ENCODE assay signal across 12 cellular contexts in genomic region chr17:69093279-69093789, GRCh38. TPM values are rescaled to one million over a fixed set of nuclear protein-coding genes. Genes with fewer than 3 reads are reported as not detected.
A peak's percentile ranks its signal among the peaks of the same experiment; 100 is the strongest.
DNase-seq lines count a peak whose midpoint lies in the region; ATAC-seq and TF ChIP-seq lines count a peak whose summit lies in the region.
"Had no signal": no experiment of that assay in that cellular context is flagged by ENCODE, and none has a peak within 500 bp of the region (broad histone marks: within the 10 kb centered on the region; RNA-seq: fewer than 3 reads in every experiment).

No MANE protein-coding gene starts in this region.

- peak overlapping the region; percentile 55 for H3K27ac Mint-ChIP-seq in endothelial cell (ENCODE audit: unreplicated experiment)
- peak overlapping the region; percentile 83 for H3K27ac Mint-ChIP-seq in neural crest cell (ENCODE audit: unreplicated experiment)

- peaks cover 6% of the 10 kb centered on the region for H3K4me1 Mint-ChIP-seq in endothelial cell (ENCODE audit: unreplicated experiment)
- peaks cover 14% of the 10 kb centered on the region for H3K4me1 Mint-ChIP-seq in neural crest cell

- H3K27me3 Mint-ChIP-seq in endothelial cell (ENCODE audit: unreplicated experiment) (no peaks in the 10 kb centered on the region), neural crest cell (ENCODE audit: low read depth) (no peaks in the 10 kb centered on the region)

- peak; percentile 83 for DNase-seq in KBM-7
- DNase-seq in endothelial cell (ENCODE audit: low spot score), result no peak
- no peak for DNase-seq in neural crest cell (ENCODE audit: low read depth, low spot score)
- no peak for DNase-seq in DMS 273 (lab: John Stamatoyannopoulos, UW; ENCODE audit: unreplicated experiment)
- no peak for DNase-seq in GF-D8 (lab: John Stamatoyannopoulos, UW)
- DNase-seq: Caco-2; effector CD4-positive, alpha-beta T cell; mucosa of descending colon; NCI-H1417 had no signal

- H3K9me3 Mint-ChIP-seq in endothelial cell (ENCODE audit: unreplicated experiment), result no peaks in the 10 kb centered on the region
- H3K9me3 Mint-ChIP-seq in neural crest cell, result peaks cover 10% of the 10 kb centered on the region

- in situ Hi-C loops in KBM-7 (cut with MboI; ENCODE audit: low pct_unique_long_range_greater_than_20kb, low sequenced_read_pairs), result no loop called here

- ATAC-seq in GM18502 (IDR thresholded peaks at IDR 0.05; ENCODE audit: poor library complexity, unreplicated experiment), result peak; percentile 66
- ATAC-seq in HG03460 (IDR thresholded peaks at IDR 0.05; ENCODE audit: unreplicated experiment), result no peak
- no peak for ATAC-seq in GM21360 (IDR thresholded peaks at IDR 0.05; ENCODE audit: unreplicated experiment)
- ATAC-seq: mucosa of descending colon had no signal

- TF ChIP-seq CTCF in endothelial cell (IDR thresholded peaks at IDR 0.05; ENCODE audit: unreplicated experiment) (no peak), neural crest cell (conservative IDR thresholded peaks at IDR 0.05) (no peak)

- no peaks in the 10 kb centered on the region for H3K36me3 Mint-ChIP-seq in endothelial cell (ENCODE audit: low read depth, unreplicated experiment)
- no peaks in the 10 kb centered on the region for H3K36me3 Mint-ChIP-seq in neural crest cell (ENCODE audit: low read depth)

- H3K4me3 Mint-ChIP-seq in endothelial cell (ENCODE audit: unreplicated experiment), result no peak overlapping the region
- no peak overlapping the region for H3K4me3 Mint-ChIP-seq in neural crest cell

RNA-seq across cellular contexts. Expression of gene ABCA9, which starts 32.6 kb away (rescaled TPM):
- total RNA-seq in endothelial cell (ENCODE audit: unreplicated experiment) (0.23 TPM), neural crest cell (1.3 and 2.3 TPM in 2 replicates)

RNA-seq across cellular contexts. Expression of gene ABCA6, which starts 48.4 kb away (rescaled TPM):
- total RNA-seq in endothelial cell (ENCODE audit: unreplicated experiment), result 0.38 TPM
- total RNA-seq in neural crest cell, result 0.16 TPM in 1 of 2 replicates, not detected in the other
